19 cellular contexts compared by ENCODE assay signal in genomic region chr2:204033601-204034495, GRCh38.
"Had no signal": no experiment of that assay in that cellular context is flagged by ENCODE, and none has a peak within 500 bp of the region (broad histone marks: within the 10 kb centered on the region; RNA-seq: fewer than 3 reads in every experiment).

No MANE protein-coding gene starts in this region.

- H3K9me3 ChIP-seq: SJSA1 had no signal

- DNase-seq: KBM-7, MV-4-11, NCI-H1048, NCI-H1105, NCI-H1417, NCI-H1436 treated with DMSO at 0.1 percent for 48 hours, NCI-H1694, NCI-H187 treated with DMSO at 0.1 percent for 48 hours, NCI-H2081, NCI-H2107, NCI-H2227 treated with DMSO at 0.1 percent for 48 hours, NCI-H524 treated with DMSO at 0.1 percent for 48 hours, NCI-H69, NCI-H774, Right ventricle myocardium superior, RPMI8226, SIG-M5 had no signal

- H3K36me3 ChIP-seq: SJSA1 had no signal

- H3K4me3 ChIP-seq: SJSA1, SK-N-MC had no signal

- H3K27ac ChIP-seq: SJSA1, SK-N-MC had no signal

- H3K4me1 ChIP-seq: SJSA1 had no signal
